Comparison of ENCODE assay signal across 18 cellular contexts in genomic region chr20:47509104-47509661, GRCh38. TPM values are rescaled to one million over a fixed set of nuclear protein-coding genes. Genes with fewer than 3 reads are reported as not detected.
DNase-seq lines count a peak whose midpoint lies in the region; ATAC-seq, FAIRE-seq and TF ChIP-seq lines count a peak whose summit lies in the region.
"Had no signal": no experiment of that assay in that cellular context is flagged by ENCODE, and none has a peak within 500 bp of the region (broad histone marks: within the 10 kb centered on the region; RNA-seq: fewer than 3 reads in every experiment).

No MANE protein-coding gene starts in this region.

- ATAC-seq in activated B cell treated with CpG ODN at 0.5 μM for 24 hours (ENCODE audit: low read depth) (no peak), Right ventricle myocardium superior (ENCODE audit: poor library complexity) (no peak)
- ATAC-seq in naive thymus-derived CD4-positive, alpha-beta T cell = no peak
- ATAC-seq: right cardiac atrium had no signal

- intact Hi-C loops in CD4-positive, alpha-beta memory T cell (cut with micrococcal nuclease) = loop anchor here (10.0 kb wide), 1 partner anchor 1536 kb away; the partner anchor contains the start of gene CSE1L
- intact Hi-C loops in activated B cell treated with CpG ODN at 0.5 μM for 24 hours (cut with micrococcal nuclease) = no loop called here
- intact Hi-C loops in naive thymus-derived CD4-positive, alpha-beta T cell (cut with micrococcal nuclease) = loop anchor here in 1 of 2 donors (5.0 to 10.0 kb wide), 2 partner anchors 94 to 822 kb away; partner anchors contain the start of gene TP53RK
- intact Hi-C loops in Right ventricle myocardium superior (cut with DNase I) = loop anchor here (10.0 kb wide), 1 partner anchor 106 kb away; no protein-coding TSS in a partner anchor
- intact Hi-C loops in A673 (cut with micrococcal nuclease; ENCODE audit: unreplicated experiment) = loop anchor here (10.0 kb wide), 1 partner anchor 106 kb away; no protein-coding TSS in a partner anchor

- DNase-seq in CD4-positive, alpha-beta memory T cell = no peak
- DNase-seq in GM12891 (ENCODE audit: insufficient read length, low spot score) = no peak
- DNase-seq in activated B cell treated with CpG ODN at 0.5 μM for 24 hours = no peak
- no peak for DNase-seq in naive thymus-derived CD4-positive, alpha-beta T cell
- no peak for DNase-seq in Right ventricle myocardium superior
- no peak for DNase-seq in A673 (ENCODE audit: low spot score)
- DNase-seq in erythroblast (lab: John Stamatoyannopoulos, UW) = no peak
- DNase-seq: activated CD4-positive, CD25-positive, alpha-beta regulatory T cell treated with anti-CD3 and anti-CD28 coated beads, Interleukin-2, amount 50 U/mL, for 72 hours; activated effector memory CD4-positive, alpha-beta T cell treated with Interleukin-2 at 50 U/mL for 16 hours; DMS79; esophagus squamous epithelium; glutamatergic neuron; NCI-H69; right cardiac atrium; testis had no signal

- H3K36me3 Mint-ChIP-seq in CD4-positive, alpha-beta memory T cell = peaks cover 3 to 17% of the 10 kb centered on the region in 2 donors
- peaks cover 38% of the 10 kb centered on the region for H3K36me3 Mint-ChIP-seq in activated B cell treated with CpG ODN at 0.5 μM for 24 hours (ENCODE audit: low read depth)
- peaks cover 0 to 25% (median 0%) of the 10 kb centered on the region in 5 donors for H3K36me3 Mint-ChIP-seq in naive thymus-derived CD4-positive, alpha-beta T cell

- H3K9me3 Mint-ChIP-seq in CD4-positive, alpha-beta memory T cell = no peaks in the 10 kb centered on the region
- no peaks in the 10 kb centered on the region for H3K9me3 Mint-ChIP-seq in activated B cell treated with CpG ODN at 0.5 μM for 24 hours
- no peaks in the 10 kb centered on the region for H3K9me3 Mint-ChIP-seq in naive thymus-derived CD4-positive, alpha-beta T cell

- POLR2A ChIA-PET in CD4-positive, alpha-beta memory T cell (lab: Charles Lee; ENCODE audit: partially characterized antibody) = interaction anchor here (1.1 to 1.8 kb wide), 2 partner anchors 8 to 11 kb away, joined by 3 to 5 read pairs; partner anchors contain the start of gene NCOA3
- POLR2A ChIA-PET in activated B cell treated with CpG ODN at 0.5 μM for 24 hours (lab: Charles Lee) = interaction anchor here (0.6 to 1.7 kb wide), 5 partner anchors 35 to 116 kb away, joined by 3 to 5 read pairs (median 3); no protein-coding TSS in a partner anchor
- POLR2A ChIA-PET in naive thymus-derived CD4-positive, alpha-beta T cell (lab: Charles Lee) = no interaction called here
- POLR2A ChIA-PET in A673 (lab: Charles Lee; ENCODE audit: low non-redundant PET) = no interaction called here

- no peaks in the 10 kb centered on the region for H3K27me3 Mint-ChIP-seq in CD4-positive, alpha-beta memory T cell
- H3K27me3 Mint-ChIP-seq in activated B cell treated with CpG ODN at 0.5 μM for 24 hours = no peaks in the 10 kb centered on the region
- H3K27me3 Mint-ChIP-seq in naive thymus-derived CD4-positive, alpha-beta T cell = no peaks in the 10 kb centered on the region

- no peaks in the 10 kb centered on the region for H3K27me3 ChIP-seq in CD4-positive, alpha-beta memory T cell (ENCODE audit: insufficient read depth, low read length)
- H3K27me3 ChIP-seq in naive thymus-derived CD4-positive, alpha-beta T cell (ENCODE audit: control insufficient read depth in 2 of 2, insufficient read depth in 2 of 2, low read length in 2 of 2) = no peaks in the 10 kb centered on the region
- H3K27me3 ChIP-seq in A673 (replicated peaks; ENCODE audit: insufficient read depth, low read depth, low read length, poor library complexity) = no peaks in the 10 kb centered on the region
- H3K27me3 ChIP-seq: BLaER1 treated with 17β-estradiol and CSF1 and Interleukin-3, amounts not matched to agents 10 nM and 100 nM; esophagus squamous epithelium; testis had no signal

- H3K9me3 ChIP-seq in CD4-positive, alpha-beta memory T cell (ENCODE audit: control insufficient read depth in 1 of 2, low read length in 2 of 2) = no peaks in the 10 kb centered on the region
- no peaks in the 10 kb centered on the region for H3K9me3 ChIP-seq in naive thymus-derived CD4-positive, alpha-beta T cell (ENCODE audit: control insufficient read depth in 2 of 3, low read length in 3 of 3)
- H3K9me3 ChIP-seq in A673 (ENCODE audit: low read depth, low read length, poor library complexity, severe bottlenecking) = no peaks in the 10 kb centered on the region
- H3K9me3 ChIP-seq: BLaER1 treated with 17β-estradiol and CSF1 and Interleukin-3, amounts not matched to agents 10 nM and 100 nM; esophagus squamous epithelium; testis had no signal

- H3K4me1 Mint-ChIP-seq in CD4-positive, alpha-beta memory T cell = peaks cover 48 to 75% (median 63%) of the 10 kb centered on the region in 4 donors
- H3K4me1 Mint-ChIP-seq in activated B cell treated with CpG ODN at 0.5 μM for 24 hours = peaks cover 82% of the 10 kb centered on the region
- peaks cover 54 to 88% (median 77%) of the 10 kb centered on the region in 7 donors for H3K4me1 Mint-ChIP-seq in naive thymus-derived CD4-positive, alpha-beta T cell

- peak overlapping the region in 5 of 8 donors; percentile 27 to 81 (median 55) for H3K4me3 Mint-ChIP-seq in CD4-positive, alpha-beta memory T cell
- H3K4me3 Mint-ChIP-seq in activated B cell treated with CpG ODN at 0.5 μM for 24 hours = peak overlapping the region; percentile 24
- H3K4me3 Mint-ChIP-seq in naive thymus-derived CD4-positive, alpha-beta T cell = peak overlapping the region; percentile 27 to 82 (median 63)
- H3K4me3 Mint-ChIP-seq: brain had no signal

- BruUV-seq in A673 (replicated peaks; lab: Mats Ljungman, UMichigan) = no TSS peak

- FAIRE-seq in GM12891 (lab: Jason Lieb, UNC) = peak; percentile 72

- peaks cover 70% of the 10 kb centered on the region for H3K4me1 ChIP-seq in CD4-positive, alpha-beta memory T cell (ENCODE audit: insufficient read depth, low read length)
- H3K4me1 ChIP-seq in naive thymus-derived CD4-positive, alpha-beta T cell (ENCODE audit: control insufficient read depth in 2 of 2, insufficient read depth in 2 of 2, low read length in 2 of 2) = peaks cover 23 to 32% of the 10 kb centered on the region in 2 donors
- H3K4me1 ChIP-seq in A673 (ENCODE audit: insufficient read depth, low read length, poor library complexity, severe bottlenecking) = peaks cover 10% of the 10 kb centered on the region
- H3K4me1 ChIP-seq: testis had no signal

- TF ChIP-seq CTCF in activated B cell treated with CpG ODN at 0.5 μM for 24 hours (IDR thresholded peaks at IDR 0.05) (no peak), A673 (conservative IDR thresholded peaks at IDR 0.05; ENCODE audit: low read depth, low read length) (no peak)

- TF ChIP-seq POLR2A in GM12891 (IDR thresholded peaks at IDR 0.05; ENCODE audit: low read depth, low read length) (no peak), erythroblast (IDR thresholded peaks at IDR 0.05; ENCODE audit: low read length) (no peak)

- H3K36me3 ChIP-seq in CD4-positive, alpha-beta memory T cell (ENCODE audit: insufficient read depth, low read length) = no peaks in the 10 kb centered on the region
- H3K36me3 ChIP-seq in naive thymus-derived CD4-positive, alpha-beta T cell (ENCODE audit: control insufficient read depth in 2 of 3, insufficient read depth in 3 of 3, low read length in 3 of 3) = no peaks in the 10 kb centered on the region
- H3K36me3 ChIP-seq in A673 (ENCODE audit: insufficient read depth, low read length, poor library complexity, severe bottlenecking) = no peaks in the 10 kb centered on the region
- H3K36me3 ChIP-seq: esophagus squamous epithelium had no signal

- no peak overlapping the region for H3K4me3 ChIP-seq in CD4-positive, alpha-beta memory T cell (ENCODE audit: low read length in 2 of 2)
- no peak overlapping the region for H3K4me3 ChIP-seq in naive thymus-derived CD4-positive, alpha-beta T cell (ENCODE audit: low read length)
- no peak overlapping the region for H3K4me3 ChIP-seq in A673 (ENCODE audit: low read depth, low read length, poor library complexity, severe bottlenecking)
- H3K4me3 ChIP-seq: BLaER1 treated with 17β-estradiol and CSF1 and Interleukin-3, amounts not matched to agents 10 nM and 100 nM; esophagus squamous epithelium; lung; testis had no signal

- no peak overlapping the region for H3K27ac ChIP-seq in CD4-positive, alpha-beta memory T cell (ENCODE audit: low read depth, low read length)
- no peak overlapping the region for H3K27ac ChIP-seq in naive thymus-derived CD4-positive, alpha-beta T cell (ENCODE audit: low read depth, low read length)
- no peak overlapping the region for H3K27ac ChIP-seq in A673 (ENCODE audit: low read depth, low read length, poor library complexity, severe bottlenecking)
- H3K27ac ChIP-seq: BLaER1 treated with 17β-estradiol and CSF1 and Interleukin-3, amounts not matched to agents 10 nM and 100 nM; esophagus squamous epithelium; testis had no signal

- CTCF ChIA-PET in CD4-positive, alpha-beta memory T cell (lab: Charles Lee; ENCODE audit: partially characterized antibody) = no interaction called here
- CTCF ChIA-PET in activated B cell treated with CpG ODN at 0.5 μM for 24 hours (lab: Charles Lee) = interaction anchor here (1.0 to 3.4 kb wide), 2 partner anchors 112 to 125 kb away, joined by 3 to 13 read pairs; no protein-coding TSS in a partner anchor
- CTCF ChIA-PET in naive thymus-derived CD4-positive, alpha-beta T cell (lab: Charles Lee) = interaction anchor here (0.7 kb wide), 1 partner anchor 19 kb away, joined by 3 read pairs; no protein-coding TSS in a partner anchor
- CTCF ChIA-PET in A673 (lab: Charles Lee) = no interaction called here

- H3K27ac Mint-ChIP-seq in CD4-positive, alpha-beta memory T cell = peak overlapping the region in 4 of 7 donors; percentile 9 to 77 (median 50)
- H3K27ac Mint-ChIP-seq in activated B cell treated with CpG ODN at 0.5 μM for 24 hours = peak overlapping the region; percentile 64
- H3K27ac Mint-ChIP-seq in naive thymus-derived CD4-positive, alpha-beta T cell = peak overlapping the region in 8 of 9 donors; percentile 21 to 84 (median 72)
- H3K27ac Mint-ChIP-seq: brain had no signal

TF ChIP-seq in GM12891, 5 proteins besides CTCF, POLR2A, EP300 and RAD21:
- TF ChIP-seq POLR2AphosphoS5 (IDR thresholded peaks at IDR 0.05; ENCODE audit: low read depth, low read length) (no peak), TAF1 (IDR thresholded peaks at IDR 0.05; ENCODE audit: low read depth, low read length) (no peak), SPI1 (IDR thresholded peaks at IDR 0.05; ENCODE audit: low read depth, low read length) (no peak), PAX5 (IDR thresholded peaks at IDR 0.05; ENCODE audit: insufficient read depth, low read length, severe bottlenecking) (no peak), POU2F2 (IDR thresholded peaks at IDR 0.05; ENCODE audit: low read depth, low read length) (no peak)

RNA-seq across cellular contexts. Expression of gene NCOA3, which starts 7.5 kb away (rescaled TPM):
- 10 to 100 TPM; 69.0 to 74.7 TPM for total RNA-seq in CD4-positive, alpha-beta memory T cell
- 10 to 100 TPM in 1 of 2 donors, 1 to 10 TPM in 1; 7.0 to 23.4 TPM for polyA plus RNA-seq in CD4-positive, alpha-beta memory T cell
- 28.9 TPM for polyA plus RNA-seq in GM12891 (2012; ENCODE audit: low read depth, missing spikeins)
- total RNA-seq in activated B cell treated with CpG ODN at 0.5 μM for 24 hours (186 and 187 TPM in 2 replicates), Right ventricle myocardium superior (19.1 TPM), A673 (2021) (26.2 and 26.8 TPM in 2 replicates)
- 100 to 1,000 TPM in 1 of 5 experiments, 10 to 100 TPM in 4; 75.0 to 115 (median 89.2) TPM for total RNA-seq in naive thymus-derived CD4-positive, alpha-beta T cell
- 10 to 100 TPM; 20.3 to 28.4 TPM for polyA plus RNA-seq in naive thymus-derived CD4-positive, alpha-beta T cell

Comparison
In these comparisons a context has a peak if more than half of its experiments do, and no peak if none do; other contexts are left out.
1. CTCF ChIA-PET loops: an anchor here in activated B cell treated with CpG ODN at 0.5 μM for 24 hours (1.0 to 3.4 kb wide) and naive thymus-derived CD4-positive, alpha-beta T cell (0.7 kb wide); none called in CD4-positive, alpha-beta memory T cell and A673.
2. POLR2A ChIA-PET loops: an anchor here in CD4-positive, alpha-beta memory T cell (1.1 to 1.8 kb wide) and activated B cell treated with CpG ODN at 0.5 μM for 24 hours (0.6 to 1.7 kb wide); none called in naive thymus-derived CD4-positive, alpha-beta T cell and A673.